ENCODE assay signal across 2 cellular contexts in the genomic region with DNA sequence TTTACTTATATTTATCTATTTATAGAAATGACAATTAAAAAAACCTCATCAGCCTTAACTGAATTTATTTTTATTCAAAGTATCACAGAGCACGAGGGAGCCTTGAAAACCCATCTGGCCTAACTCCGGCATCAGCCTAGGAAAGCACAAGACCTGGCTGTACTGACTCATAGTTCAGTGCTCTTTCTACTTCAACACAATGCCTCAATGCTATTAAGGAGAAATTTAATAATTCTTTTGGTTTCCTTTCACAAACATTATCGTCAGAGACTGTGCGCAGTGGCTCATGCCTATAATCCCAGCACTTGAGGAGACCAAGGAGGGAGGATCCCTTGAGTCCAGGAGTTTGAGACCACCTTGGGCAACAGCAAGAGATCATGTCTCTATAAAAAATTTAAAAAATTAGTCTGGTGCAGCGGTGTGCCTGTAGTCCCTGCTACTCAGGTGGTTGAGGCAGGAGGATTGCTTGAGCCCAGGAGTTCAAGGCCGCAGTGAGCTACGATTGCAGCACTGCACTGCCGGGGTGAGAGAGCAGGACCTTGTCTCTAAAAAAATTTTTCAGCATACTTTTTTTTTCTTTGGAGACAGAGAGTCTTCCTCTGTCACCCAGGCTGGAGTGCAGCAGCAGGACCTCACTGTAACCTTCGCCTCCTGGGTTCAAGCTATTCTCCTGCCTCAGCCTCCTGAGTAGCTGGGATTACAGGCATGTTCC.
A peak's percentile ranks its signal among the peaks of the same experiment; 100 is the strongest.
TF ChIP-seq lines count a peak whose summit lies in the region.

No MANE protein-coding gene starts in this region.

TF ChIP-seq in HepG2, 621 proteins besides CTCF, POLR2A, EP300 and RAD21 (continues in another document):
- TF ChIP-seq, protein P1, sequence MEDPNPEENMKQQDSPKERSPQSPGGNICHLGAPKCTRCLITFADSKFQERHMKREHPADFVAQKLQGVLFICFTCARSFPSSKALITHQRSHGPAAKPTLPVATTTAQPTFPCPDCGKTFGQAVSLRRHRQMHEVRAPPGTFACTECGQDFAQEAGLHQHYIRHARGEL (CRISPR knock-in tag; IDR thresholded peaks at IDR 0.05), result no peak
- TF ChIP-seq, protein P2, sequence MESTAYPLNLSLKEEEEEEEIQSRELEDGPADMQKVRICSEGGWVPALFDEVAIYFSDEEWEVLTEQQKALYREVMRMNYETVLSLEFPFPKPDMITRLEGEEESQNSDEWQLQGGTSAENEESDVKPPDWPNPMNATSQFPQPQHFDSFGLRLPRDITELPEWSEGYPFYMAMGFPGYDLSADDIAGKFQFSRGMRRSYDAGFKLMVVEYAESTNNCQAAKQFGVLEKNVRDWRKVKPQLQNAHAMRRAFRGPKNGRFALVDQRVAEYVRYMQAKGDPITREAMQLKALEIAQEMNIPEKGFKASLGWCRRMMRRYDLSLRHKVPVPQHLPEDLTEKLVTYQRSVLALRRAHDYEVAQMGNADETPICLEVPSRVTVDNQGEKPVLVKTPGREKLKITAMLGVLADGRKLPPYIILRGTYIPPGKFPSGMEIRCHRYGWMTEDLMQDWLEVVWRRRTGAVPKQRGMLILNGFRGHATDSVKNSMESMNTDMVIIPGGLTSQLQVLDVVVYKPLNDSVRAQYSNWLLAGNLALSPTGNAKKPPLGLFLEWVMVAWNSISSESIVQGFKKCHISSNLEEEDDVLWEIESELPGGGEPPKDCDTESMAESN (CRISPR knock-in tag; conservative IDR thresholded peaks at IDR 0.05), result no peak
- TF ChIP-seq FOXP1 (IDR thresholded peaks at IDR 0.05) (no peak), FOXP1 (CRISPR knock-in tag; IDR thresholded peaks at IDR 0.05) (no peak), FOXK1 (CRISPR knock-in tag; IDR thresholded peaks at IDR 0.05; ENCODE audit: borderline replicate concordance, low read depth) (no peak), ZNF782 (CRISPR knock-in tag; IDR thresholded peaks at IDR 0.05; ENCODE audit: borderline replicate concordance) (no peak), GATAD2A (CRISPR knock-in tag; IDR thresholded peaks at IDR 0.05) (peak; percentile 58), HCFC1 (IDR thresholded peaks at IDR 0.05; ENCODE audit: low read depth, low read length) (no peak), ZNF766 (CRISPR knock-in tag; IDR thresholded peaks at IDR 0.05; ENCODE audit: borderline replicate concordance) (no peak), ASH2L (IDR thresholded peaks at IDR 0.05; ENCODE audit: insufficient read length, low read depth, low read length) (peak; percentile 21), CENPX (CRISPR knock-in tag; IDR thresholded peaks at IDR 0.05) (no peak), ZFP62 (CRISPR knock-in tag; IDR thresholded peaks at IDR 0.05) (no peak), NR2F2 (IDR thresholded peaks at IDR 0.05; ENCODE audit: borderline replicate concordance, low read depth) (no peak), RFXAP (CRISPR knock-in tag; IDR thresholded peaks at IDR 0.05; ENCODE audit: borderline replicate concordance) (no peak), MED13 (CRISPR knock-in tag; IDR thresholded peaks at IDR 0.05) (no peak), NAIF1 (CRISPR knock-in tag; IDR thresholded peaks at IDR 0.05; ENCODE audit: borderline replicate concordance) (no peak), ZNF839 (CRISPR knock-in tag; IDR thresholded peaks at IDR 0.05; ENCODE audit: borderline replicate concordance) (no peak), HMG20A (CRISPR knock-in tag; IDR thresholded peaks at IDR 0.05; ENCODE audit: borderline replicate concordance) (0 out of 2 replicates have a peak, but pooled peaks have one; percentile 37), HNF4A (CRISPR knock-in tag; IDR thresholded peaks at IDR 0.05) (peak; percentile 75), LCORL (IDR thresholded peaks at IDR 0.05) (no peak), LCORL (CRISPR knock-in tag; IDR thresholded peaks at IDR 0.05) (no peak), ARNTL (CRISPR knock-in tag; IDR thresholded peaks at IDR 0.05) (no peak)
- TF ChIP-seq, protein P3, sequence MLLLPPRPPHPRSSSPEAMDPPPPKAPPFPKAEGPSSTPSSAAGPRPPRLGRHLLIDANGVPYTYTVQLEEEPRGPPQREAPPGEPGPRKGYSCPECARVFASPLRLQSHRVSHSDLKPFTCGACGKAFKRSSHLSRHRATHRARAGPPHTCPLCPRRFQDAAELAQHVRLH (CRISPR knock-in tag; IDR thresholded peaks at IDR 0.05; ENCODE audit: borderline replicate concordance, low read depth), result no peak
- TF ChIP-seq, protein P4, sequence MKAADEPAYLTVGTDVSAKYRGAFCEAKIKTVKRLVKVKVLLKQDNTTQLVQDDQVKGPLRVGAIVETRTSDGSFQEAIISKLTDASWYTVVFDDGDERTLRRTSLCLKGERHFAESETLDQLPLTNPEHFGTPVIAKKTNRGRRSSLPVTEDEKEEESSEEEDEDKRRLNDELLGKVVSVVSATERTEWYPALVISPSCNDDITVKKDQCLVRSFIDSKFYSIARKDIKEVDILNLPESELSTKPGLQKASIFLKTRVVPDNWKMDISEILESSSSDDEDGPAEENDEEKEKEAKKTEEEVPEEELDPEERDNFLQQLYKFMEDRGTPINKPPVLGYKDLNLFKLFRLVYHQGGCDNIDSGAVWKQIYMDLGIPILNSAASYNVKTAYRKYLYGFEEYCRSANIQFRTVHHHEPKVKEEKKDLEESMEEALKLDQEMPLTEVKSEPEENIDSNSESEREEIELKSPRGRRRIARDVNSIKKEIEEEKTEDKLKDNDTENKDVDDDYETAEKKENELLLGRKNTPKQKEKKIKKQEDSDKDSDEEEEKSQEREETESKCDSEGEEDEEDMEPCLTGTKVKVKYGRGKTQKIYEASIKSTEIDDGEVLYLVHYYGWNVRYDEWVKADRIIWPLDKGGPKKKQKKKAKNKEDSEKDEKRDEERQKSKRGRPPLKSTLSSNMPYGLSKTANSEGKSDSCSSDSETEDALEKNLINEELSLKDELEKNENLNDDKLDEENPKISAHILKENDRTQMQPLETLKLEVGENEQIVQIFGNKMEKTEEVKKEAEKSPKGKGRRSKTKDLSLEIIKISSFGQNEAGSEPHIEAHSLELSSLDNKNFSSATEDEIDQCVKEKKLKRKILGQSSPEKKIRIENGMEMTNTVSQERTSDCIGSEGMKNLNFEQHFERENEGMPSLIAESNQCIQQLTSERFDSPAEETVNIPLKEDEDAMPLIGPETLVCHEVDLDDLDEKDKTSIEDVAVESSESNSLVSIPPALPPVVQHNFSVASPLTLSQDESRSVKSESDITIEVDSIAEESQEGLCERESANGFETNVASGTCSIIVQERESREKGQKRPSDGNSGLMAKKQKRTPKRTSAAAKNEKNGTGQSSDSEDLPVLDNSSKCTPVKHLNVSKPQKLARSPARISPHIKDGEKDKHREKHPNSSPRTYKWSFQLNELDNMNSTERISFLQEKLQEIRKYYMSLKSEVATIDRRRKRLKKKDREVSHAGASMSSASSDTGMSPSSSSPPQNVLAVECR (CRISPR knock-in tag; IDR thresholded peaks at IDR 0.05; ENCODE audit: borderline replicate concordance), result no peak
- TF ChIP-seq, protein P5, sequence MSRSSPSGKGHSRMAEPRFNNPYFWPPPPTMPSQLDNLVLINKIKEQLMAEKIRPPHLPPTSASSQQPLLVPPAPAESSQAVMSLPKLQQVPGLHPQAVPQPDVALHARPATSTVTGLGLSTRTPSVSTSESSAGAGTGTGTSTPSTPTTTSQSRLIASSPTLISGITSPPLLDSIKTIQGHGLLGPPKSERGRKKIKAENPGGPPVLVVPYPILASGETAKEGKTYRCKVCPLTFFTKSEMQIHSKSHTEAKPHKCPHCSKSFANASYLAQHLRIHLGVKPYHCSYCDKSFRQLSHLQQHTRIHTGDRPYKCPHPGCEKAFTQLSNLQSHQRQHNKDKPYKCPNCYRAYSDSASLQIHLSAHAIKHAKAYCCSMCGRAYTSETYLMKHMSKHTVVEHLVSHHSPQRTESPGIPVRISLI (CRISPR knock-in tag; IDR thresholded peaks at IDR 0.05; ENCODE audit: borderline replicate concordance), result peak; percentile 85

TF ChIP-seq in endothelial cell of umbilical vein, 7 proteins besides CTCF, POLR2A, EP300 and RAD21:
- TF ChIP-seq JUN (IDR thresholded peaks at IDR 0.05; ENCODE audit: borderline replicate concordance, insufficient read depth, insufficient read length, low read depth) (peak; percentile 34), FOS (IDR thresholded peaks at IDR 0.05; ENCODE audit: borderline replicate concordance, insufficient read depth, low read length) (peak; percentile 77), MYC (IDR thresholded peaks at IDR 0.05; ENCODE audit: low read depth, low read length) (no peak), EZH2 (IDR thresholded peaks at IDR 0.05; ENCODE audit: borderline replicate concordance, low read depth, low read length, severe bottlenecking) (no peak)
